Comparison of ENCODE assay signal across 1 cellular context in the genomic region with DNA sequence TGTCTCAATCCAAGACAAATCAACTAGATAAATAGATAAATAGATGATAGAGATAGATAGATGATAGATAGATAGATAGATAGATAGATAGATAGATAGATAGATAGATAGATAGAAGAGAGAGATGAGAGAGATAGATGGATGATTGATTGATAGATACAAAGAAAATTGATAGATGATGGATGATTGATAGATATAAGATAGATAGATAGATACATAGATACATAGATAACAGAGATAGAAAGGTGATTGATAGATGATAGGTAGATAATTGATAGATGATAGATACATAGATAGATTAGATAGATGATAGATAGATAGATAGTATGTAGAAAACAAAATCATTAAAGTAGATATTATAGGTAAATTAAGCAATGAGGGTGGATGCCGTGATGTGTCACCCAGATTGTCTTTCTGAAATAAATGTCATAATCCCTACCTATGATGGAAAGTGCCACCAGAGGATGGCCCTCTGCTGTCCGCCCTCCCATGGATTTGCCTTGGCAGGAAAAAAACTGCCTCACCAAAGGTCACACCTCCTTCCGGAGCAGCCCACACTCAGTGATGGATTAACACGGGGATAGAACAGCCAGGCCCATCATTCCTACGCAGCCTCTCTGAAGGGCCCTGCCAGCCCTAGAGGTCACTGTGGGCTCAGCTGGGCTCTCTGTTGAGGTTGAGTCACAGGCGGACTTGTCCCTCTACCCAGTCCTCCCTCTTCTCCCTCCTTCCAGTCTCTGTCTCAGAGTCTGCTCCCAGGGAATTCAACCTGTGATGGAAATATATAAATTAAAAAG.
TF ChIP-seq lines count a peak whose summit lies in the region.

No MANE protein-coding gene starts in this region.

TF ChIP-seq in K562, 482 proteins besides CTCF, POLR2A, EP300 and RAD21 (continued from another document):
- no peak for TF ChIP-seq SMAD1 (IDR thresholded peaks at IDR 0.05; ENCODE audit: low read depth, low read length, partially characterized antibody)
- TF ChIP-seq ZNF174 (CRISPR knock-in tag; IDR thresholded peaks at IDR 0.05) = no peak
- TF ChIP-seq NCOA2 (IDR thresholded peaks at IDR 0.05; ENCODE audit: partially characterized antibody in 2 of 2) = peak; percentile 25 to 44
- TF ChIP-seq, protein P1, sequence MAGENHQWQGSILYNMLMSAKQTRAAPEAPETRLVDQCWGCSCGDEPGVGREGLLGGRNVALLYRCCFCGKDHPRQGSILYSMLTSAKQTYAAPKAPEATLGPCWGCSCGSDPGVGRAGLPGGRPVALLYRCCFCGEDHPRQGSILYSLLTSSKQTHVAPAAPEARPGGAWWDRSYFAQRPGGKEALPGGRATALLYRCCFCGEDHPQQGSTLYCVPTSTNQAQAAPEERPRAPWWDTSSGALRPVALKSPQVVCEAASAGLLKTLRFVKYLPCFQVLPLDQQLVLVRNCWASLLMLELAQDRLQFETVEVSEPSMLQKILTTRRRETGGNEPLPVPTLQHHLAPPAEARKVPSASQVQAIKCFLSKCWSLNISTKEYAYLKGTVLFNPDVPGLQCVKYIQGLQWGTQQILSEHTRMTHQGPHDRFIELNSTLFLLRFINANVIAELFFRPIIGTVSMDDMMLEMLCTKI (IDR thresholded peaks at IDR 0.05; ENCODE audit: partially characterized antibody) = no peak
- peak in 1 of 2 experiments; percentile 5; a peak in 1 of 4 replicates for TF ChIP-seq KDM1A (IDR thresholded peaks at IDR 0.05)
- TF ChIP-seq DDX20 (tag; IDR thresholded peaks at IDR 0.05; ENCODE audit: low read depth) = no peak
- no peak for TF ChIP-seq RHOXF2B (CRISPR knock-in tag; conservative IDR thresholded peaks at IDR 0.05)
